2 cellular contexts compared by ENCODE assay signal in genomic region chr4:156576946-156577345, GRCh38.
TF ChIP-seq lines count a peak whose summit lies in the region.

No MANE protein-coding gene starts in this region.

TF ChIP-seq in GM23338, 12 proteins besides CTCF, POLR2A, EP300 and RAD21 (continued from another document):
- TF ChIP-seq REST (IDR thresholded peaks at IDR 0.05; ENCODE audit: unreplicated experiment) (no peak), ETS1 (IDR thresholded peaks at IDR 0.05) (no peak), ZNF462 (CRISPR knock-in tag; IDR thresholded peaks at IDR 0.05) (no peak), POLR2AphosphoS5 (IDR thresholded peaks at IDR 0.05; ENCODE audit: low read depth) (no peak), JUNB (IDR thresholded peaks at IDR 0.05; ENCODE audit: unreplicated experiment) (no peak), NANOG (IDR thresholded peaks at IDR 0.05; ENCODE audit: borderline replicate concordance) (no peak), EZH2phosphoT487 (IDR thresholded peaks at IDR 0.05; ENCODE audit: unreplicated experiment) (no peak)

TF ChIP-seq in endothelial cell of umbilical vein, 7 proteins besides CTCF, POLR2A, EP300 and RAD21 (continued from another document):
- TF ChIP-seq GATA2 (IDR thresholded peaks at IDR 0.05; ENCODE audit: insufficient read depth, insufficient read length, low read depth, low read length), result no peak
- no peak for TF ChIP-seq MYC (IDR thresholded peaks at IDR 0.05; ENCODE audit: low read depth, low read length)
- no peak for TF ChIP-seq EZH2 (IDR thresholded peaks at IDR 0.05; ENCODE audit: borderline replicate concordance, low read depth, low read length, severe bottlenecking)
- no peak for TF ChIP-seq MAX (IDR thresholded peaks at IDR 0.05; ENCODE audit: insufficient read depth, insufficient read length)
- TF ChIP-seq POLR2AphosphoS5 (IDR thresholded peaks at IDR 0.05; ENCODE audit: insufficient read depth, low read depth, low read length), result no peak
- TF ChIP-seq FOS (IDR thresholded peaks at IDR 0.05; ENCODE audit: borderline replicate concordance, insufficient read depth, low read length), result no peak
